ENCODE assay signal across 23 cellular contexts in genomic region chr6:148218542-148219258, GRCh38.
DNase-seq lines count a peak whose midpoint lies in the region; FAIRE-seq and TF ChIP-seq lines count a peak whose summit lies in the region.
"Had no signal": no experiment of that assay in that cellular context is flagged by ENCODE, and none has a peak within 500 bp of the region (broad histone marks: within the 10 kb centered on the region; RNA-seq: fewer than 3 reads in every experiment).

No MANE protein-coding gene starts in this region.

- H2AK5ac ChIP-seq in H1 (ENCODE audit: low read depth, low read length), result no peak overlapping the region

- H4K91ac ChIP-seq in H1 (replicated peaks; ENCODE audit: insufficient read length, low read length), result no peak overlapping the region

- no peaks in the 10 kb centered on the region for H3K36me3 ChIP-seq in H1 (ENCODE audit: control insufficient read depth in 2 of 4, insufficient read depth in 4 of 4, low read length in 3 of 4)
- H3K36me3 ChIP-seq: esophagus squamous epithelium, ovary, SJCRH30 had no signal

- H3K9ac ChIP-seq in H1 (replicated peaks in 1 of 4; ENCODE audit: extremely low read depth in 1 of 4, low read depth in 3 of 4, low read length in 3 of 4), result no peak overlapping the region

- H2BK15ac ChIP-seq in H1 (ENCODE audit: low read length), result no peak overlapping the region

- no peak for TF ChIP-seq EP300 in H1 (IDR thresholded peaks at IDR 0.05; ENCODE audit: borderline replicate concordance in 1 of 2, low read depth in 2 of 2, low read length in 2 of 2)

- no peak for TF ChIP-seq CTCF in H1 (IDR thresholded peaks at IDR 0.05; ENCODE audit: control extremely low read depth in 1 of 3, insufficient read depth in 1 of 3, low read depth in 1 of 3, low read length in 3 of 3)

- no peak overlapping the region for H4K5ac ChIP-seq in H1 (ENCODE audit: insufficient read length, low read depth, low read length)

- DNase-seq in MV-4-11 (lab: John Stamatoyannopoulos, UW) (peak; percentile 26), H1 (ENCODE audit: low read depth in 1 of 2, low spot score in 2 of 2) (no peak), substantia nigra (lab: John Stamatoyannopoulos, UW) (peak in 1 of 49 donors; percentile 6), DMS153 treated with DMSO at 0.1 percent for 48 hours (lab: John Stamatoyannopoulos, UW; ENCODE audit: unreplicated experiment) (no peak), NCI-H526 treated with DMSO at 0.1 percent for 48 hours (lab: John Stamatoyannopoulos, UW) (no peak)
- no peak for DNase-seq in stimulated activated CD4-positive, alpha-beta T cell treated with anti-CD3 and anti-CD28 coated beads, Interleukin-2, amount 100 ng/mL, for 24 hours
- DNase-seq: activated CD4-positive, alpha-beta T cell treated with anti-CD3 and anti-CD28 coated beads, Interleukin-2, amount 10 ng/mL, durations not matched to agents 24 days and 14 days; activated naive CD4-positive, alpha-beta T cell treated with anti-CD3 and anti-CD28 coated beads, Interleukin-2, amount 50 U/mL, for 16 hours; effector memory CD8-positive, alpha-beta T cell; esophagus squamous epithelium; Karpas-422; kidney glomerular epithelial cell; naive thymus-derived CD8-positive, alpha-beta T cell; NCI-H1092 treated with DMSO at 0.1 percent for 48 hours; NCI-H2029 treated with DMSO at 0.1 percent for 48 hours; NCI-H446 treated with DMSO at 0.1 percent for 48 hours; NK-92 treated with Interleukin-12 subunit alpha and Interleukin-12 subunit beta, amount 100 ng/mL, for 24 hours; ovary; SJCRH30; testis had no signal

- no peak overlapping the region for H2BK20ac ChIP-seq in H1 (ENCODE audit: low read length)

- no peak overlapping the region for H3K56ac ChIP-seq in H1 (replicated peaks; ENCODE audit: insufficient read length, low read depth, low read length)

- H2BK120ac ChIP-seq in H1 (replicated peaks; ENCODE audit: low read depth, low read length), result no peak overlapping the region

- no peak overlapping the region for H2BK12ac ChIP-seq in H1 (ENCODE audit: low read depth, low read length)

- 0 out of 2 replicates have a peak overlapping the region, but pooled peaks have one; percentile 40 for H3K18ac ChIP-seq in H1 (ENCODE audit: extremely low read depth, low read length)

- no peak overlapping the region for H3K4me2 ChIP-seq in H1 (ENCODE audit: insufficient read depth in 1 of 2, low read depth in 2 of 2, low read length in 2 of 2)

- H3K14ac ChIP-seq in H1 (ENCODE audit: insufficient read length), result no peak overlapping the region

- no peak overlapping the region for H3K4ac ChIP-seq in H1 (replicated peaks; ENCODE audit: insufficient read length, low read depth, low read length)

- CTCF ChIA-PET in H1 (lab: Charles Lee; ENCODE audit: partially characterized antibody), result interaction anchor here (0.7 to 1.9 kb wide), 4 partner anchors 11 to 63 kb away, joined by 3 to 7 read pairs (median 4); no protein-coding TSS in a partner anchor

- H4K20me1 ChIP-seq in H1 (replicated peaks in 1 of 2; ENCODE audit: control insufficient read depth in 1 of 2, insufficient read depth in 2 of 2, low read length in 2 of 2), result no peaks in the 10 kb centered on the region

- POLR2A ChIA-PET in H1 (lab: Charles Lee; ENCODE audit: partially characterized antibody), result no interaction called here

- no peak for TF ChIP-seq RAD21 in H1 (IDR thresholded peaks at IDR 0.05 in 1 of 2, conservative IDR thresholded peaks at IDR 0.05 in 1 of 2; ENCODE audit: low read depth in 2 of 2, low read length in 2 of 2)

- no peaks in the 10 kb centered on the region for H3K9me3 ChIP-seq in H1 (ENCODE audit: insufficient read depth in 2 of 2, low read depth in 1 of 2, low read length in 1 of 2)
- H3K9me3 ChIP-seq: esophagus squamous epithelium, ovary, SJCRH30, testis had no signal

- no peak overlapping the region; the same call in 1 of the 2 replicates for H2AFZ ChIP-seq in H1 (ENCODE audit: low read length)

- no peak overlapping the region for H3K23ac ChIP-seq in H1 (ENCODE audit: insufficient read length)

- no peak overlapping the region for H3K4me3 ChIP-seq in H1 (ENCODE audit: extremely low read depth in 1 of 4, insufficient read depth in 2 of 4, low read depth in 3 of 4, low read length in 4 of 4)
- H3K4me3 ChIP-seq: esophagus squamous epithelium, ovary, SJCRH30, testis had no signal

- peaks cover 0 to 6% (median 2%) of the 10 kb centered on the region in 4 experiments; a peak in 3 of 7 replicates for H3K4me1 ChIP-seq in H1 (replicated peaks in 1 of 4; ENCODE audit: control insufficient read depth in 3 of 4, insufficient read depth in 4 of 4, low read length in 3 of 4)
- H3K4me1 ChIP-seq: SJCRH30, testis had no signal

- FAIRE-seq in H1 (lab: Jason Lieb, UNC), result no peak
- FAIRE-seq: astrocyte, GM12891 had no signal

- no peak overlapping the region for H3K27ac ChIP-seq in H1 (ENCODE audit: low read depth, low read length)
- H3K27ac ChIP-seq in layer of hippocampus (ENCODE audit: low read depth, low read length), result peak overlapping the region; percentile 10
- peak overlapping the region; percentile 16 for H3K27ac ChIP-seq in substantia nigra (ENCODE audit: low read depth, low read length, poor library complexity, severe bottlenecking)
- H3K27ac ChIP-seq: ovary, SJCRH30, testis had no signal

- H2BK5ac ChIP-seq in H1 (ENCODE audit: low read depth, low read length), result no peak overlapping the region; the same call in 1 of the 2 replicates

- no peaks in the 10 kb centered on the region for H3K27me3 ChIP-seq in H1 (replicated peaks in 1 of 4; ENCODE audit: control insufficient read depth in 3 of 4, extremely low read depth in 1 of 4, insufficient read depth in 3 of 4, low read length in 3 of 4)
- no peaks in the 10 kb centered on the region for H3K27me3 ChIP-seq in layer of hippocampus (ENCODE audit: control insufficient read depth, insufficient read depth, low read length)
- H3K27me3 ChIP-seq: esophagus squamous epithelium, ovary, SJCRH30, testis had no signal

- no peaks in the 10 kb centered on the region for H3K23me2 ChIP-seq in H1 (ENCODE audit: low read depth, low read length)

- H3K79me2 ChIP-seq in H1 (ENCODE audit: control insufficient read depth in 1 of 2, insufficient read depth in 2 of 2, low read length in 2 of 2), result no peaks in the 10 kb centered on the region

- no peak overlapping the region for H4K8ac ChIP-seq in H1 (ENCODE audit: extremely low read depth, insufficient read depth, low read length)

- 92% methylated on average over 3 of the region's 3 CpGs; no CpG with 5 or more reads in 1 of the 2 experiments for WGBS in H1 (ENCODE audit: extremely low coverage in 1 of 2, insufficient coverage in 1 of 2, insufficient read length in 1 of 2, insufficient replicate concordance in 2 of 2, low coverage in 1 of 2, low lambda C conversion rate in 2 of 2, missing lambda C conversion rate in 1 of 2), 2 experiments

- H3K79me1 ChIP-seq in H1 (ENCODE audit: low read depth, low read length), result no peaks in the 10 kb centered on the region

- TF ChIP-seq POLR2A in H1 (IDR thresholded peaks at IDR 0.05; ENCODE audit: control extremely low read depth in 1 of 2, low read depth in 2 of 2, low read length in 2 of 2), result no peak

TF ChIP-seq in H1, 55 proteins besides CTCF, POLR2A, EP300 and RAD21:
- TF ChIP-seq RBBP5 (IDR thresholded peaks at IDR 0.05; ENCODE audit: borderline replicate concordance, low read depth, low read length) (no peak), TBP (IDR thresholded peaks at IDR 0.05; ENCODE audit: low read depth, low read length) (no peak)
TF ChIP-seq in H1: peak in this region for 0.
